Comparison of ENCODE assay signal across 1 cellular context in the genomic region with DNA sequence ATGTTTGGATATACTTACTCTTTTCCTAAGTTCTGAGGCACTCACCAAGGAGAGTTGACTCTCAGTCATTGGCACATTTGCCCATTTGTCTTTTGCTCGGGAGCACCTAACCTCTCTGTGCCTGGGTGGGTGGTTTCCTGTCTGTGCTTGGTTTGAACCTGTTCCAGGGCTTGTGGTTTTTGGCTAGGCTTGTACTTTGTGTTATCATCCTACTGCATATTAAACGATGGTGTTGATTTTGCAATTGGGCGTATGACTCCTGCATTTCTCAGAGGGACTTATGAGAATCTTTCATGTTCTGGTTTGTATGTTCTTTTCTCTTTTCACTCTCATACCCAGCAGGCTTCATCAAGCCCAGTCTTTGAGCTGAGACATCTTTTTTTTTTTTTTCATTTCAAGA.
TF ChIP-seq lines count a peak whose summit lies in the region.

No MANE protein-coding gene starts in this region.

TF ChIP-seq in K562, 482 proteins besides CTCF, POLR2A, EP300 and RAD21 (continued from another document):
- TF ChIP-seq NRF1 (conservative IDR thresholded peaks at IDR 0.05 in 1 of 2, IDR thresholded peaks at IDR 0.05 in 1 of 2): no peak
- no peak for TF ChIP-seq PYGO2 (tag; IDR thresholded peaks at IDR 0.05)
- no peak for TF ChIP-seq CEBPG (CRISPR knock-in tag; IDR thresholded peaks at IDR 0.05)
- TF ChIP-seq CEBPG (tag; conservative IDR thresholded peaks at IDR 0.05 in 1 of 2, IDR thresholded peaks at IDR 0.05 in 1 of 2): peak; percentile 59 to 62
- TF ChIP-seq NBN (IDR thresholded peaks at IDR 0.05; ENCODE audit: low read depth): no peak
- TF ChIP-seq PML (IDR thresholded peaks at IDR 0.05; ENCODE audit: low read length): peak; percentile 54; the same call in 1 of the 2 replicates
- TF ChIP-seq RCOR1 (IDR thresholded peaks at IDR 0.05; ENCODE audit: borderline replicate concordance in 1 of 2, low read depth in 2 of 2, low read length in 2 of 2): peak in 1 of 2 experiments; percentile 75; a peak in 2 of 4 replicates
- TF ChIP-seq, protein P1, sequence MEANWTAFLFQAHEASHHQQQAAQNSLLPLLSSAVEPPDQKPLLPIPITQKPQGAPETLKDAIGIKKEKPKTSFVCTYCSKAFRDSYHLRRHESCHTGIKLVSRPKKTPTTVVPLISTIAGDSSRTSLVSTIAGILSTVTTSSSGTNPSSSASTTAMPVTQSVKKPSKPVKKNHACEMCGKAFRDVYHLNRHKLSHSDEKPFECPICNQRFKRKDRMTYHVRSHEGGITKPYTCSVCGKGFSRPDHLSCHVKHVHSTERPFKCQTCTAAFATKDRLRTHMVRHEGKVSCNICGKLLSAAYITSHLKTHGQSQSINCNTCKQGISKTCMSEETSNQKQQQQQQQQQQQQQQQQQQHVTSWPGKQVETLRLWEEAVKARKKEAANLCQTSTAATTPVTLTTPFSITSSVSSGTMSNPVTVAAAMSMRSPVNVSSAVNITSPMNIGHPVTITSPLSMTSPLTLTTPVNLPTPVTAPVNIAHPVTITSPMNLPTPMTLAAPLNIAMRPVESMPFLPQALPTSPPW (CRISPR knock-in tag; IDR thresholded peaks at IDR 0.05): no peak
- TF ChIP-seq, protein P2, sequence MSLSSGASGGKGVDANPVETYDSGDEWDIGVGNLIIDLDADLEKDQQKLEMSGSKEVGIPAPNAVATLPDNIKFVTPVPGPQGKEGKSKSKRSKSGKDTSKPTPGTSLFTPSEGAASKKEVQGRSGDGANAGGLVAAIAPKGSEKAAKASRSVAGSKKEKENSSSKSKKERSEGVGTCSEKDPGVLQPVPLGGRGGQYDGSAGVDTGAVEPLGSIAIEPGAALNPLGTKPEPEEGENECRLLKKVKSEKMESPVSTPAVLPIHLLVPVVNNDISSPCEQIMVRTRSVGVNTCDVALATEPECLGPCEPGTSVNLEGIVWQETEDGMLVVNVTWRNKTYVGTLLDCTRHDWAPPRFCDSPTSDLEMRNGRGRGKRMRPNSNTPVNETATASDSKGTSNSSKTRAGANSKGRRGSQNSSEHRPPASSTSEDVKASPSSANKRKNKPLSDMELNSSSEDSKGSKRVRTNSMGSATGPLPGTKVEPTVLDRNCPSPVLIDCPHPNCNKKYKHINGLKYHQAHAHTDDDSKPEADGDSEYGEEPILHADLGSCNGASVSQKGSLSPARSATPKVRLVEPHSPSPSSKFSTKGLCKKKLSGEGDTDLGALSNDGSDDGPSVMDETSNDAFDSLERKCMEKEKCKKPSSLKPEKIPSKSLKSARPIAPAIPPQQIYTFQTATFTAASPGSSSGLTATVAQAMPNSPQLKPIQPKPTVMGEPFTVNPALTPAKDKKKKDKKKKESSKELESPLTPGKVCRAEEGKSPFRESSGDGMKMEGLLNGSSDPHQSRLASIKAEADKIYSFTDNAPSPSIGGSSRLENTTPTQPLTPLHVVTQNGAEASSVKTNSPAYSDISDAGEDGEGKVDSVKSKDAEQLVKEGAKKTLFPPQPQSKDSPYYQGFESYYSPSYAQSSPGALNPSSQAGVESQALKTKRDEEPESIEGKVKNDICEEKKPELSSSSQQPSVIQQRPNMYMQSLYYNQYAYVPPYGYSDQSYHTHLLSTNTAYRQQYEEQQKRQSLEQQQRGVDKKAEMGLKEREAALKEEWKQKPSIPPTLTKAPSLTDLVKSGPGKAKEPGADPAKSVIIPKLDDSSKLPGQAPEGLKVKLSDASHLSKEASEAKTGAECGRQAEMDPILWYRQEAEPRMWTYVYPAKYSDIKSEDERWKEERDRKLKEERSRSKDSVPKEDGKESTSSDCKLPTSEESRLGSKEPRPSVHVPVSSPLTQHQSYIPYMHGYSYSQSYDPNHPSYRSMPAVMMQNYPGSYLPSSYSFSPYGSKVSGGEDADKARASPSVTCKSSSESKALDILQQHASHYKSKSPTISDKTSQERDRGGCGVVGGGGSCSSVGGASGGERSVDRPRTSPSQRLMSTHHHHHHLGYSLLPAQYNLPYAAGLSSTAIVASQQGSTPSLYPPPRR (CRISPR knock-in tag; IDR thresholded peaks at IDR 0.05; ENCODE audit: borderline replicate concordance): no peak
- peak; percentile 78 for TF ChIP-seq FOSL1 (tag; conservative IDR thresholded peaks at IDR 0.05)
- no peak for TF ChIP-seq TAF1 (IDR thresholded peaks at IDR 0.05; ENCODE audit: control insufficient read depth, extremely low read depth, insufficient read depth, low read length, severe bottlenecking)
TF ChIP-seq in K562: peak in this region for 39.
